1 cellular context compared by ENCODE assay signal in genomic region chr10:102645388-102645740, GRCh38.
TF ChIP-seq lines count a peak whose summit lies in the region.

No MANE protein-coding gene starts in this region.

TF ChIP-seq in IMR-90, 13 proteins besides CTCF, POLR2A, EP300 and RAD21:
- no peak; the same call in 1 of the 2 replicates for TF ChIP-seq CHD1 (IDR thresholded peaks at IDR 0.05; ENCODE audit: low read depth, low read length)
- no peak for TF ChIP-seq RFX5 (IDR thresholded peaks at IDR 0.05; ENCODE audit: low read depth, low read length)
- no peak for TF ChIP-seq MAFK (IDR thresholded peaks at IDR 0.05; ENCODE audit: low read depth, low read length)
- TF ChIP-seq RCOR1 (IDR thresholded peaks at IDR 0.05; ENCODE audit: insufficient replicate concordance, low read length): no peak
- no peak for TF ChIP-seq BHLHE40 (IDR thresholded peaks at IDR 0.05; ENCODE audit: low read depth, low read length)
- no peak for TF ChIP-seq USF2 (IDR thresholded peaks at IDR 0.05; ENCODE audit: low read depth, low read length)
- no peak for TF ChIP-seq FOS (IDR thresholded peaks at IDR 0.05; ENCODE audit: low read depth, low read length)
- no peak for TF ChIP-seq MAZ (IDR thresholded peaks at IDR 0.05; ENCODE audit: borderline replicate concordance, low read depth, low read length)
- no peak for TF ChIP-seq NFE2L2 (IDR thresholded peaks at IDR 0.05; ENCODE audit: low read depth, low read length)
- no peak for TF ChIP-seq ELK1 (IDR thresholded peaks at IDR 0.05; ENCODE audit: borderline replicate concordance, low read depth, low read length)
- TF ChIP-seq SMC3 (IDR thresholded peaks at IDR 0.05; ENCODE audit: low read depth, low read length): no peak
- TF ChIP-seq CEBPB (IDR thresholded peaks at IDR 0.05; ENCODE audit: low read depth, low read length): no peak
- no peak for TF ChIP-seq MXI1 (IDR thresholded peaks at IDR 0.05; ENCODE audit: borderline replicate concordance, low read depth, low read length)
TF ChIP-seq in IMR-90: peak in this region for 0.
